In genomic region chr6:137925299-137925698, GRCh38 we compare ENCODE assay signal across 1 cellular context.
TF ChIP-seq lines count a peak whose summit lies in the region.

No MANE protein-coding gene starts in this region.

TF ChIP-seq in IMR-90, 13 proteins besides CTCF, POLR2A, EP300 and RAD21:
- no peak for TF ChIP-seq NFE2L2 (IDR thresholded peaks at IDR 0.05; ENCODE audit: low read depth, low read length)
